8 cellular contexts compared by ENCODE assay signal in genomic region chr19:32675720-32676185, GRCh38. TPM values are rescaled to one million over a fixed set of nuclear protein-coding genes. Genes with fewer than 3 reads are reported as not detected.
DNase-seq lines count a peak whose midpoint lies in the region; ATAC-seq lines count a peak whose summit lies in the region.

TSS of gene RGS9BP (plus strand) at chr19:32675848. CDS start at chr19:32676264, 416 bp downstream.

- WGBS in mesendoderm (ENCODE audit: extremely low coverage, insufficient coverage, low lambda C conversion rate), result no CpG with 5 or more reads among the region's 53 CpGs

- H3K4ac ChIP-seq in mesendoderm (ENCODE audit: low read depth, low read length), result no peak within 1 kb of the TSS

- peaks cover 20% of the 10 kb centered on the region for H3K79me1 ChIP-seq in mesendoderm (ENCODE audit: low read length)

- H3K36me3 ChIP-seq in endocrine pancreas (ENCODE audit: control insufficient read depth, insufficient read depth, low read length), result no peaks in the 10 kb centered on the region
- no peaks in the 10 kb centered on the region for H3K36me3 ChIP-seq in mesendoderm (ENCODE audit: control insufficient read depth, insufficient read depth, low read length)

- H2BK5ac ChIP-seq in mesendoderm (ENCODE audit: low read length), result no peak within 1 kb of the TSS

- peak within 1 kb of the TSS; percentile 93 for H3K56ac ChIP-seq in mesendoderm (ENCODE audit: low read length)

- H3K27me3 ChIP-seq in endocrine pancreas (ENCODE audit: control insufficient read depth, insufficient read depth, low read length) (no peaks in the 10 kb centered on the region), mesendoderm (ENCODE audit: insufficient read depth, low read length, poor library complexity) (peaks cover 19% of the 10 kb centered on the region)

- peak within 1 kb of the TSS; percentile 93 for H3K4me2 ChIP-seq in mesendoderm (ENCODE audit: low read length)

- no peak within 1 kb of the TSS for H4K8ac ChIP-seq in mesendoderm (ENCODE audit: low read depth, low read length)

- H3K27ac ChIP-seq in mesendoderm (ENCODE audit: low read depth, low read length), result no peak within 1 kb of the TSS

- H3K4me3 ChIP-seq in endocrine pancreas (ENCODE audit: control insufficient read depth, insufficient read depth, low read length) (no peak within 1 kb of the TSS), mesendoderm (ENCODE audit: low read length) (peak within 1 kb of the TSS; percentile 86)

- H3K4me1 ChIP-seq in endocrine pancreas (ENCODE audit: control insufficient read depth, insufficient read depth, low read length) (no peaks in the 10 kb centered on the region), mesendoderm (ENCODE audit: control insufficient read depth, low read depth, low read length) (peaks cover 6% of the 10 kb centered on the region)

- H4K5ac ChIP-seq in mesendoderm (ENCODE audit: low read length), result no peak within 1 kb of the TSS

- H2BK120ac ChIP-seq in mesendoderm (ENCODE audit: low read depth, low read length), result no peak within 1 kb of the TSS

- no peak within 1 kb of the TSS for H2BK15ac ChIP-seq in mesendoderm (replicated peaks; ENCODE audit: low read depth)

- H3K9ac ChIP-seq in endocrine pancreas (ENCODE audit: control insufficient read depth, insufficient read depth, low read length) (peak within 1 kb of the TSS; percentile 55), mesendoderm (ENCODE audit: low read length) (peak within 1 kb of the TSS; percentile 83)

- H3K18ac ChIP-seq in mesendoderm (ENCODE audit: low read length), result peak within 1 kb of the TSS; percentile 18

- peaks cover 22% of the 10 kb centered on the region for H3K79me2 ChIP-seq in mesendoderm (ENCODE audit: control insufficient read depth, insufficient read depth, low read length)

- peak; percentile 88 for DNase-seq in DMS53 (lab: John Stamatoyannopoulos, UW)
- peak; percentile 75 for DNase-seq in NCI-H69 (lab: John Stamatoyannopoulos, UW)
- DNase-seq in activated CD8-positive, alpha-beta memory T cell treated with anti-CD3 and anti-CD28 coated beads for 24 hours, result peak; percentile 79
- DNase-seq in mesendoderm, result peak; percentile 49
- DNase-seq in stimulated activated CD8-positive, alpha-beta memory T cell treated with anti-CD3 and anti-CD28 coated beads, Interleukin-2, amount 100 ng/mL, for 1 hour (ENCODE audit: low read depth in 2 of 2), result peak; percentile 25 to 53

- no peak within 1 kb of the TSS for H2AK5ac ChIP-seq in mesendoderm (ENCODE audit: low read length)

- ATAC-seq in HG02763 (IDR thresholded peaks at IDR 0.05; ENCODE audit: unreplicated experiment) (peak; percentile 24), GM21526 (IDR thresholded peaks at IDR 0.05; ENCODE audit: low FRiP score, unreplicated experiment) (no peak)

- H3K23ac ChIP-seq in mesendoderm (ENCODE audit: low read length), result peak within 1 kb of the TSS; percentile 45

- no peaks in the 10 kb centered on the region for H3K9me3 ChIP-seq in endocrine pancreas (ENCODE audit: control insufficient read depth, low read length)

RNA-seq across cellular contexts. Expression of gene RGS9BP, which starts in this region (rescaled TPM):
- polyA plus RNA-seq in mesendoderm (2013, experiment 1 of 2), result not detected
- polyA plus RNA-seq in mesendoderm (2013, experiment 2 of 2), result 0.01 TPM
